Comparison of ENCODE assay signal across 13 cellular contexts in genomic region chr14:58659846-58660245, GRCh38.
"Had no signal": no experiment of that assay in that cellular context is flagged by ENCODE, and none has a peak within 500 bp of the region (broad histone marks: within the 10 kb centered on the region; RNA-seq: fewer than 3 reads in every experiment).

No MANE protein-coding gene starts in this region.

- ATAC-seq: activated CD8-positive, alpha-beta T cell treated with anti-CD3 and anti-CD28 coated beads, Interleukin-2, amount 10 ng/mL, durations not matched to agents 7 days and 5 days; activated naive CD8-positive, alpha-beta T cell treated with anti-CD3 and anti-CD28 coated beads, Interleukin-2, amount 50 U/mL, for 24 hours; SK-N-SH treated with all-trans-retinoic acid at 6 μM for 48 hours; WTC11 had no signal

- H3K4me3 ChIP-seq: suprapubic skin had no signal

- H3K27me3 ChIP-seq: suprapubic skin had no signal

- H3K36me3 ChIP-seq: suprapubic skin had no signal

- H3K9me3 ChIP-seq: suprapubic skin had no signal

- FAIRE-seq: urothelium cell line had no signal

- DNase-seq: activated CD4-positive, alpha-beta T cell treated with anti-CD3 and anti-CD28 coated beads for 48 hours; activated CD8-positive, alpha-beta memory T cell treated with anti-CD3 and anti-CD28 coated beads, Interleukin-2, amount 50 U/mL, for 48 hours; activated CD8-positive, alpha-beta T cell treated with anti-CD3 and anti-CD28 coated beads, Interleukin-2, amount 10 ng/mL, durations not matched to agents 7 days and 5 days; activated naive CD4-positive, alpha-beta T cell; activated naive CD8-positive, alpha-beta T cell treated with anti-CD3 and anti-CD28 coated beads, Interleukin-2, amount 50 U/mL, for 24 hours; caudate nucleus; endodermal cell; stimulated activated CD4-positive, alpha-beta T cell treated with anti-CD3 and anti-CD28 coated beads, Interleukin-12 subunit alpha, Interleukin-12 subunit beta, amount 100 ng/mL, for 4 hours; stimulated activated naive CD4-positive, alpha-beta T cell treated with Interleukin-2 at 50 U/mL for 16 hours had no signal

- H3K27ac ChIP-seq: suprapubic skin had no signal
